Comparison of ENCODE assay signal across 27 cellular contexts in genomic region chr2:44746367-44746766, GRCh38.
"Had no signal": no experiment of that assay in that cellular context is flagged by ENCODE, and none has a peak within 500 bp of the region (broad histone marks: within the 10 kb centered on the region; RNA-seq: fewer than 3 reads in every experiment).

No MANE protein-coding gene starts in this region.

- H3K4me3 Mint-ChIP-seq: activated CD4-positive, alpha-beta T cell treated with anti-CD3 and anti-CD28 coated beads for 36 hours; activated CD4-positive, alpha-beta T cell treated with anti-CD3 and anti-CD28 coated beads, Interleukin-2, amount 10 ng/mL, durations not matched to agents 7 days and 5 days; activated naive CD8-positive, alpha-beta T cell treated with anti-CD3 and anti-CD28 coated beads for 36 hours had no signal

- H3K36me3 ChIP-seq: brain microvascular endothelial cell, SJCRH30, WERI-Rb-1 had no signal

- H3K27me3 Mint-ChIP-seq: activated CD4-positive, alpha-beta T cell treated with anti-CD3 and anti-CD28 coated beads for 36 hours; activated CD4-positive, alpha-beta T cell treated with anti-CD3 and anti-CD28 coated beads, Interleukin-2, amount 10 ng/mL, durations not matched to agents 7 days and 5 days; activated naive CD8-positive, alpha-beta T cell treated with anti-CD3 and anti-CD28 coated beads for 36 hours had no signal

- H3K27me3 ChIP-seq: brain microvascular endothelial cell, SJCRH30 had no signal

- H3K4me1 Mint-ChIP-seq: activated CD4-positive, alpha-beta T cell treated with anti-CD3 and anti-CD28 coated beads for 36 hours; activated CD4-positive, alpha-beta T cell treated with anti-CD3 and anti-CD28 coated beads, Interleukin-2, amount 10 ng/mL, durations not matched to agents 7 days and 5 days; activated naive CD8-positive, alpha-beta T cell treated with anti-CD3 and anti-CD28 coated beads for 36 hours had no signal

- FAIRE-seq: colon had no signal

- H3K27ac Mint-ChIP-seq: activated CD4-positive, alpha-beta T cell treated with anti-CD3 and anti-CD28 coated beads for 36 hours; activated CD4-positive, alpha-beta T cell treated with anti-CD3 and anti-CD28 coated beads, Interleukin-2, amount 10 ng/mL, durations not matched to agents 7 days and 5 days; activated naive CD8-positive, alpha-beta T cell treated with anti-CD3 and anti-CD28 coated beads for 36 hours had no signal

- H3K9me3 ChIP-seq: SJCRH30 had no signal

- H3K27ac ChIP-seq: brain microvascular endothelial cell, SJCRH30, SK-N-MC, WERI-Rb-1 had no signal

- ATAC-seq: activated CD4-positive, alpha-beta T cell treated with anti-CD3 and anti-CD28 coated beads for 36 hours had no signal

- H3K4me3 ChIP-seq: SJCRH30, SK-N-MC had no signal

- H3K9me3 Mint-ChIP-seq: activated CD4-positive, alpha-beta T cell treated with anti-CD3 and anti-CD28 coated beads, Interleukin-2, amount 10 ng/mL, durations not matched to agents 7 days and 5 days; activated naive CD8-positive, alpha-beta T cell treated with anti-CD3 and anti-CD28 coated beads for 36 hours had no signal

- DNase-seq: activated CD4-positive, alpha-beta T cell treated with anti-CD3 and anti-CD28 coated beads for 36 hours; activated CD4-positive, alpha-beta T cell treated with anti-CD3 and anti-CD28 coated beads, Interleukin-2, amount 10 ng/mL, durations not matched to agents 7 days and 5 days; activated CD4-positive, alpha-beta T cell treated with anti-CD3 and anti-CD28 coated beads, Interleukin-2, amount 50 U/mL, for 48 hours; activated CD8-positive, alpha-beta memory T cell treated with anti-CD3 and anti-CD28 coated beads, Interleukin-2, amount 50 U/mL, for 48 hours; activated effector memory CD4-positive, alpha-beta T cell treated with Interleukin-2 at 50 U/mL for 16 hours; activated naive CD4-positive, alpha-beta T cell treated with anti-CD3 and anti-CD28 coated beads, Interleukin-2, amount 50 U/mL, for 16 hours; activated naive CD8-positive, alpha-beta T cell treated with anti-CD3 and anti-CD28 coated beads for 36 hours; activated T-cell treated with anti-CD3 and anti-CD28 coated beads, Interleukin-2, amount 50 U/mL, for 48 hours; amniotic stem cell; aorta; brain microvascular endothelial cell; central memory CD4-positive, alpha-beta T cell; NCI-H1092 treated with DMSO at 0.1 percent for 48 hours; NCI-H146; NCI-H2029 treated with DMSO at 0.1 percent for 48 hours; NCI-H2107; NCI-H2171; NCI-H510A; NCI-H526; NCI-H748 treated with DMSO at 0.1 percent for 48 hours; NK-92 treated with Interleukin-12 subunit alpha and Interleukin-12 subunit beta, amount 100 ng/mL, for 24 hours; SHP77; SJCRH30; T1000; WERI-Rb-1 had no signal
